Comparison of ENCODE assay signal across 10 cellular contexts in the genomic region with DNA sequence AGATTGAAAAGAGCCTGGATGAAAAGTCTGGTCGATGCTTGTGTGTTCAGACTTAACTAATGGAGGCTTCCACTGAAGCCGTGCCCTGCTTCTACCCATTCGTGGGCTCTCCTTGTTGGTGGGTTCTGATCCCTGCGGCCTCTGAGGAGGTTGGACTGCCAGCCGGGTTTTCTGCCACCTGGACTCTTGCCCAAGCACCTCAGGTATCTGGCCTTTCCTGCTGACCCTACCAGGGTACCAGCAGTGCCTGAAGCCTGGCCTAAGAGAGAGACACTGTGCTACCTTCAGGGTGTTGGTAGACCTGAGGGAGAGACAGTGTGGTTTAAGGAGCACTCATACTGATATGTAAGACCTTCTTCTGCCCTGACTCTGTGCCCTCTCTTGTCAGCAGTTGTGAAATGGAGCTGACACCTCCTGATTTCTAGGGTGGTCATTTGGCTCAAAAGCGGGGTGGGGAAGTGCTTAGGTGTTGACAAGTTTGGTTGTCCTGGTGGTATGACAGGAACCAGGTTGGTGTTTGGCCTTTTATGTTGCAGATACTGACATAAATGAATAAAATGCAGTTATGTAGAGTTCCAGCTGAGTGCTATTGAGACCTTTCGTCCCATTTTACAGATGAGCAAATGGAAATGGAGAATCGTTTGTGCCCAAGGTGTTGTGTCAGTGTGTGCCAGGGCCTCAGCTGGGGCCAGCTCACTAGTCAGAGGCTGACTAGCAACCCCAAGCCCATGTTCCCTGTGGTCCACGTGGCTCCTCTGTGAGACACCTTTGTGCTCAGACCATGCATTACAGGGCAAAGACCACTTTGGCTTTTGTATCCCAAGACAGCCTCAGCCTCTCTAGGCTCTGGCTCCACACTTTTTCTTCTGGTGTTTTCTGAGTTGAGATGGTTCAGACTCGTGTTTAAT. TPM values are rescaled to one million over a fixed set of nuclear protein-coding genes. Genes with fewer than 3 reads are reported as not detected.
DNase-seq lines count a peak whose midpoint lies in the region; ATAC-seq and TF ChIP-seq lines count a peak whose summit lies in the region.
"Had no signal": no experiment of that assay in that cellular context is flagged by ENCODE, and none has a peak within 500 bp of the region (broad histone marks: within the 10 kb centered on the region; RNA-seq: fewer than 3 reads in every experiment).

No MANE protein-coding gene starts in this region.

- H3K4me3 ChIP-seq in liver (ENCODE audit: low read depth in 1 of 3, low read length in 3 of 3) (no peak overlapping the region), BE2C (ENCODE audit: low read depth, low read length) (no peak overlapping the region)
- H3K4me3 ChIP-seq: A549 had no signal

- H3K4me1 ChIP-seq in liver (ENCODE audit: control insufficient read depth in 4 of 4, insufficient read depth in 4 of 4, low read length in 3 of 4) (peaks cover 0 to 25% (median 13%) of the 10 kb centered on the region in 4 donors), BE2C (peaks cover 4% of the 10 kb centered on the region; the same call in 1 of the 2 replicates)

- intact Hi-C loops in activated CD4-positive, alpha-beta T cell treated with anti-CD3 and anti-CD28 coated beads for 36 hours (cut with DNase I, micrococcal nuclease) = loop anchor here in 1 of 2 experiments (1.0 kb wide), 1 partner anchor 17 kb away; no protein-coding TSS in a partner anchor

- H3K9me3 ChIP-seq in liver (ENCODE audit: control insufficient read depth in 4 of 4, low read length in 3 of 4) (no peaks in the 10 kb centered on the region), BE2C (no peaks in the 10 kb centered on the region)
- H3K9me3 ChIP-seq: A549 had no signal

- H3K27me3 ChIP-seq in liver (ENCODE audit: control insufficient read depth in 4 of 4, insufficient read depth in 4 of 4, low read length in 3 of 4) (no peaks in the 10 kb centered on the region), BE2C (no peaks in the 10 kb centered on the region)

- ATAC-seq in activated CD4-positive, alpha-beta T cell treated with anti-CD3 and anti-CD28 coated beads for 36 hours = peak; percentile 7
- ATAC-seq: A549 had no signal

- peak overlapping the region; percentile 92 for H3K27ac Mint-ChIP-seq in activated CD4-positive, alpha-beta T cell treated with anti-CD3 and anti-CD28 coated beads for 36 hours
- peak overlapping the region; percentile 96 for H3K27ac Mint-ChIP-seq in activated naive CD8-positive, alpha-beta T cell

- peaks cover 75% of the 10 kb centered on the region for H3K4me1 Mint-ChIP-seq in activated CD4-positive, alpha-beta T cell treated with anti-CD3 and anti-CD28 coated beads for 36 hours
- peaks cover 79% of the 10 kb centered on the region for H3K4me1 Mint-ChIP-seq in activated naive CD8-positive, alpha-beta T cell (ENCODE audit: low read depth)

- H3K4me3 Mint-ChIP-seq in activated CD4-positive, alpha-beta T cell treated with anti-CD3 and anti-CD28 coated beads for 36 hours = peak overlapping the region; percentile 86
- peak overlapping the region; percentile 93 for H3K4me3 Mint-ChIP-seq in activated naive CD8-positive, alpha-beta T cell

- H3K36me3 ChIP-seq in liver (ENCODE audit: control insufficient read depth in 4 of 4, insufficient read depth in 3 of 4, low read depth in 1 of 4, low read length in 3 of 4) = no peaks in the 10 kb centered on the region
- 0 out of 2 replicates have a peak, but pooled peaks cover 3% of the 10 kb centered on the region for H3K36me3 ChIP-seq in BE2C

- TF ChIP-seq CTCF in liver (IDR thresholded peaks at IDR 0.05; ENCODE audit: low read depth, low read length, missing input control) (no peak), BE2C (IDR thresholded peaks at IDR 0.05; ENCODE audit: low read depth, low read length) (no peak)

- peak overlapping the region; percentile 43 to 52 for H3K27ac ChIP-seq in liver (ENCODE audit: low read depth in 1 of 2, low read length in 2 of 2)
- peak overlapping the region; percentile 59 for H3K27ac ChIP-seq in substantia nigra (ENCODE audit: low read depth, low read length, poor library complexity, severe bottlenecking)
- H3K27ac ChIP-seq: A549 had no signal

- H3K36me3 Mint-ChIP-seq in activated CD4-positive, alpha-beta T cell treated with anti-CD3 and anti-CD28 coated beads for 36 hours (ENCODE audit: low read depth) = peaks cover 49% of the 10 kb centered on the region
- H3K36me3 Mint-ChIP-seq in activated naive CD8-positive, alpha-beta T cell = peaks cover 7% of the 10 kb centered on the region

- H3K9me3 Mint-ChIP-seq in activated CD4-positive, alpha-beta T cell treated with anti-CD3 and anti-CD28 coated beads for 36 hours (ENCODE audit: low read depth) = no peaks in the 10 kb centered on the region
- H3K9me3 Mint-ChIP-seq in activated naive CD8-positive, alpha-beta T cell (ENCODE audit: low read depth) = no peaks in the 10 kb centered on the region

- DNase-seq in activated CD4-positive, alpha-beta T cell treated with anti-CD3 and anti-CD28 coated beads for 36 hours = peak; percentile 63
- DNase-seq in activated CD4-positive, alpha-beta T cell treated with anti-CD3 and anti-CD28 coated beads for 4 hours = no peak
- DNase-seq in substantia nigra (lab: John Stamatoyannopoulos, UW) (peak in 1 of 49 donors; percentile 65), BE2C (no peak), NCI-H510A (lab: John Stamatoyannopoulos, UW) (no peak)
- no peak for DNase-seq in NK-92 treated with Interleukin-12 subunit alpha and Interleukin-12 subunit beta, amount 100 ng/mL, for 24 hours (lab: John Stamatoyannopoulos, UW)
- DNase-seq: NCI-H1048 had no signal

- TF ChIP-seq RAD21 in liver (IDR thresholded peaks at IDR 0.05) = no peak

- CTCF ChIA-PET in activated CD4-positive, alpha-beta T cell treated with anti-CD3 and anti-CD28 coated beads for 36 hours (lab: Charles Lee) = interaction anchor here (1.3 to 3.2 kb wide), 4 partner anchors 9 to 32 kb away, joined by 4 to 13 read pairs (median 9); no protein-coding TSS in a partner anchor

- POLR2A ChIA-PET in activated CD4-positive, alpha-beta T cell treated with anti-CD3 and anti-CD28 coated beads for 36 hours (lab: Charles Lee) = interaction anchor here (0.7 to 2.7 kb wide), 2 partner anchors 9 to 17 kb away, joined by 5 to 13 read pairs; no protein-coding TSS in a partner anchor

- H3K9ac ChIP-seq in liver (ENCODE audit: low read depth in 1 of 2, low read length in 2 of 2) = no peak overlapping the region

- no peaks in the 10 kb centered on the region for H3K27me3 Mint-ChIP-seq in activated CD4-positive, alpha-beta T cell treated with anti-CD3 and anti-CD28 coated beads for 36 hours
- H3K27me3 Mint-ChIP-seq in activated naive CD8-positive, alpha-beta T cell = no peaks in the 10 kb centered on the region

- WGBS in liver = 78% methylated on average over 10 of the region's 10 CpGs

TF ChIP-seq in liver, 16 proteins besides CTCF, POLR2A, EP300 and RAD21 (continues in another document):
- TF ChIP-seq HNF4G (IDR thresholded peaks at IDR 0.05) (no peak), GABPA (IDR thresholded peaks at IDR 0.05 in 1 of 2, conservative IDR thresholded peaks at IDR 0.05 in 1 of 2) (no peak), REST (IDR thresholded peaks at IDR 0.05) (no peak), EGR1 (IDR thresholded peaks at IDR 0.05; ENCODE audit: low read depth in 2 of 2) (no peak), TAF1 (conservative IDR thresholded peaks at IDR 0.05) (no peak)
- TF ChIP-seq, protein P1, sequence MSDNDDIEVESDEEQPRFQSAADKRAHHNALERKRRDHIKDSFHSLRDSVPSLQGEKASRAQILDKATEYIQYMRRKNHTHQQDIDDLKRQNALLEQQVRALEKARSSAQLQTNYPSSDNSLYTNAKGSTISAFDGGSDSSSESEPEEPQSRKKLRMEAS (IDR thresholded peaks at IDR 0.05) = no peak
- TF ChIP-seq, protein P2, sequence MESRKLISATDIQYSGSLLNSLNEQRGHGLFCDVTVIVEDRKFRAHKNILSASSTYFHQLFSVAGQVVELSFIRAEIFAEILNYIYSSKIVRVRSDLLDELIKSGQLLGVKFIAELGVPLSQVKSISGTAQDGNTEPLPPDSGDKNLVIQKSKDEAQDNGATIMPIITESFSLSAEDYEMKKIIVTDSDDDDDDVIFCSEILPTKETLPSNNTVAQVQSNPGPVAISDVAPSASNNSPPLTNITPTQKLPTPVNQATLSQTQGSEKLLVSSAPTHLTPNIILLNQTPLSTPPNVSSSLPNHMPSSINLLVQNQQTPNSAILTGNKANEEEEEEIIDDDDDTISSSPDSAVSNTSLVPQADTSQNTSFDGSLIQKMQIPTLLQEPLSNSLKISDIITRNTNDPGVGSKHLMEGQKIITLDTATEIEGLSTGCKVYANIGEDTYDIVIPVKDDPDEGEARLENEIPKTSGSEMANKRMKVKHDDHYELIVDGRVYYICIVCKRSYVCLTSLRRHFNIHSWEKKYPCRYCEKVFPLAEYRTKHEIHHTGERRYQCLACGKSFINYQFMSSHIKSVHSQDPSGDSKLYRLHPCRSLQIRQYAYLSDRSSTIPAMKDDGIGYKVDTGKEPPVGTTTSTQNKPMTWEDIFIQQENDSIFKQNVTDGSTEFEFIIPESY (IDR thresholded peaks at IDR 0.05) = no peak

RNA-seq across cellular contexts. Expression of gene PLCG1, which starts 3.1 kb away (rescaled TPM):
- 100 to 1,000 TPM; 185 to 230 TPM for total RNA-seq in activated CD4-positive, alpha-beta T cell treated with anti-CD3 and anti-CD28 coated beads for 36 hours
- 10 to 100 TPM; 25.8 to 30.4 TPM for total RNA-seq in liver
- 1 to 10 TPM; 2.0 to 6.3 TPM for polyA plus RNA-seq in liver
- 123 TPM for polyA plus RNA-seq in BE2C (2012; ENCODE audit: insufficient read depth, insufficient read length, low read depth)

Comparison
In these comparisons a context has a peak if more than half of its experiments do, and no peak if none do; other contexts are left out.
1. RNA of gene PLCG1, which starts 3.1 kb away (total RNA-seq): 185 to 230 TPM in activated CD4-positive, alpha-beta T cell treated with anti-CD3 and anti-CD28 coated beads for 36 hours; 25.8 to 30.4 TPM in liver; every median in the first group is over 4 times any median in the second.